In genomic region chr22:36425977-36426523, GRCh38 we compare ENCODE assay signal across 1 cellular context.
A peak's percentile ranks its signal among the peaks of the same experiment; 100 is the strongest.
TF ChIP-seq lines count a peak whose summit lies in the region.

No MANE protein-coding gene starts in this region.

TF ChIP-seq in K562, 482 proteins besides CTCF, POLR2A, EP300 and RAD21 (continued from another document and continues in another):
- TF ChIP-seq HDAC1 (IDR thresholded peaks at IDR 0.05), result 0 out of 4 replicates have a peak, but pooled peaks of 1 of the 2 experiments have one; percentile 52
- TF ChIP-seq CLOCK (CRISPR knock-in tag; IDR thresholded peaks at IDR 0.05; ENCODE audit: borderline replicate concordance), result no peak
- no peak for TF ChIP-seq ZNF766 (CRISPR knock-in tag; conservative IDR thresholded peaks at IDR 0.05)
- TF ChIP-seq ZNF253 (CRISPR knock-in tag; conservative IDR thresholded peaks at IDR 0.05), result no peak
- no peak for TF ChIP-seq MYBL2 (IDR thresholded peaks at IDR 0.05; ENCODE audit: low read depth)
- TF ChIP-seq MYBL2 (CRISPR knock-in tag; IDR thresholded peaks at IDR 0.05; ENCODE audit: borderline replicate concordance), result no peak
- no peak for TF ChIP-seq RBM17 (IDR thresholded peaks at IDR 0.05; ENCODE audit: borderline replicate concordance, low read depth, low read length)
- no peak for TF ChIP-seq FUS (optimal IDR thresholded peaks at IDR 0.05; ENCODE audit: low read depth, low read length)
- no peak for TF ChIP-seq ZFX (CRISPR knock-in tag; IDR thresholded peaks at IDR 0.05)
- TF ChIP-seq ZNF384 (IDR thresholded peaks at IDR 0.05; ENCODE audit: low read depth, low read length), result no peak
- no peak for TF ChIP-seq BRD9 (IDR thresholded peaks at IDR 0.05; ENCODE audit: low read depth, partially characterized antibody)
- peak; percentile 8; the same call in 1 of the 2 replicates for TF ChIP-seq ZNF584 (CRISPR knock-in tag; IDR thresholded peaks at IDR 0.05; ENCODE audit: low read depth)
- TF ChIP-seq FOXM1 (IDR thresholded peaks at IDR 0.05; ENCODE audit: low read depth), result no peak
- TF ChIP-seq FOXM1 (CRISPR knock-in tag; IDR thresholded peaks at IDR 0.05; ENCODE audit: low read depth), result no peak
- no peak for TF ChIP-seq CBX2 (IDR thresholded peaks at IDR 0.05; ENCODE audit: insufficient read depth, low read length, poor library complexity, severe bottlenecking)
- no peak for TF ChIP-seq SLC30A9 (CRISPR knock-in tag; IDR thresholded peaks at IDR 0.05)
- no peak for TF ChIP-seq SRSF1 (IDR thresholded peaks at IDR 0.05; ENCODE audit: low read depth, low read length)
- TF ChIP-seq EP400 (IDR thresholded peaks at IDR 0.05), result no peak
- no peak for TF ChIP-seq SIX5 (IDR thresholded peaks at IDR 0.05; ENCODE audit: borderline replicate concordance in 1 of 2, insufficient read depth in 1 of 2, low read depth in 1 of 2, low read length in 2 of 2)
- TF ChIP-seq ETV1 (tag; conservative IDR thresholded peaks at IDR 0.05; ENCODE audit: low read depth), result peak; percentile 48
- TF ChIP-seq MAFG (tag; conservative IDR thresholded peaks at IDR 0.05), result no peak
- TF ChIP-seq NKRF (IDR thresholded peaks at IDR 0.05; ENCODE audit: borderline replicate concordance), result 0 out of 2 replicates have a peak, but pooled peaks have one; percentile 27
- no peak for TF ChIP-seq MEIS2 (IDR thresholded peaks at IDR 0.05; ENCODE audit: partially characterized antibody)
- TF ChIP-seq E2F3 (CRISPR knock-in tag; IDR thresholded peaks at IDR 0.05), result no peak
- no peak for TF ChIP-seq ZKSCAN8 (CRISPR knock-in tag; IDR thresholded peaks at IDR 0.05)
- peak; percentile 45 for TF ChIP-seq NFRKB (IDR thresholded peaks at IDR 0.05; ENCODE audit: low read depth)
- TF ChIP-seq ARHGAP35 (IDR thresholded peaks at IDR 0.05; ENCODE audit: partially characterized antibody), result no peak
- peak; percentile 85 for TF ChIP-seq DACH1 (IDR thresholded peaks at IDR 0.05; ENCODE audit: partially characterized antibody)
- no peak for TF ChIP-seq POU5F1 (IDR thresholded peaks at IDR 0.05; ENCODE audit: borderline replicate concordance, low read depth, low read length, partially characterized antibody)
- no peak for TF ChIP-seq CEBPB (tag; IDR thresholded peaks at IDR 0.05)
- 0 out of 2 replicates have a peak, but pooled peaks have one; percentile 40 for TF ChIP-seq MTA1 (IDR thresholded peaks at IDR 0.05; ENCODE audit: borderline replicate concordance)
- peak; percentile 96 for TF ChIP-seq NR2C1 (IDR thresholded peaks at IDR 0.05)
- peak; percentile 96 for TF ChIP-seq NR2C1 (tag; IDR thresholded peaks at IDR 0.05)
- TF ChIP-seq UBTF (IDR thresholded peaks at IDR 0.05; ENCODE audit: borderline replicate concordance in 1 of 2, low read depth in 2 of 2, low read length in 2 of 2), result 0 out of 4 replicates have a peak, but pooled peaks of 1 of the 2 experiments have one; percentile 25
- peak; percentile 30; the same call in 1 of the 2 replicates for TF ChIP-seq ZBTB7A (IDR thresholded peaks at IDR 0.05; ENCODE audit: borderline replicate concordance, control insufficient read depth, low read depth, low read length)
- TF ChIP-seq ELF1 (tag; IDR thresholded peaks at IDR 0.05), result 0 out of 2 replicates have a peak, but pooled peaks have one; percentile 40
- TF ChIP-seq TBL1XR1 (IDR thresholded peaks at IDR 0.05; ENCODE audit: low read length in 2 of 2), result no peak
- no peak for TF ChIP-seq TAL1 (IDR thresholded peaks at IDR 0.05)
- TF ChIP-seq DMBX1 (CRISPR knock-in tag; IDR thresholded peaks at IDR 0.05; ENCODE audit: borderline replicate concordance), result no peak
- no peak for TF ChIP-seq RBBP5 (IDR thresholded peaks at IDR 0.05; ENCODE audit: borderline replicate concordance, insufficient read depth, low read length, poor library complexity, severe bottlenecking)
- peak; percentile 69; the same call in 1 of the 2 replicates for TF ChIP-seq HLTF (IDR thresholded peaks at IDR 0.05)
- no peak for TF ChIP-seq TFAM (CRISPR knock-in tag; conservative IDR thresholded peaks at IDR 0.05)
- TF ChIP-seq NCOA4 (IDR thresholded peaks at IDR 0.05; ENCODE audit: partially characterized antibody), result no peak
- TF ChIP-seq CGGBP1 (CRISPR knock-in tag; IDR thresholded peaks at IDR 0.05), result no peak
- TF ChIP-seq ZNF561 (CRISPR knock-in tag; conservative IDR thresholded peaks at IDR 0.05), result no peak
- no peak for TF ChIP-seq ARID3B (CRISPR knock-in tag; IDR thresholded peaks at IDR 0.05; ENCODE audit: borderline replicate concordance)
- TF ChIP-seq NEUROD1 (IDR thresholded peaks at IDR 0.05; ENCODE audit: borderline replicate concordance, low read depth, low read length, partially characterized antibody), result no peak
- no peak for TF ChIP-seq USF1 (CRISPR knock-in tag; IDR thresholded peaks at IDR 0.05)
- no peak for TF ChIP-seq HSF4 (CRISPR knock-in tag; IDR thresholded peaks at IDR 0.05; ENCODE audit: borderline replicate concordance)
- TF ChIP-seq IFI16 (CRISPR knock-in tag; IDR thresholded peaks at IDR 0.05), result no peak
- TF ChIP-seq ZNF217 (CRISPR knock-in tag; IDR thresholded peaks at IDR 0.05), result no peak
- no peak for TF ChIP-seq ARNT (IDR thresholded peaks at IDR 0.05)
- no peak for TF ChIP-seq U2AF1 (optimal IDR thresholded peaks at IDR 0.05; ENCODE audit: low read depth, low read length)
- TF ChIP-seq GTF2B (IDR thresholded peaks at IDR 0.05; ENCODE audit: extremely low read depth, insufficient read length), result no peak
- TF ChIP-seq CHD4 (IDR thresholded peaks at IDR 0.05; ENCODE audit: insufficient read depth, insufficient replicate concordance, low read depth, low read length, poor library complexity, severe bottlenecking), result no peak
